ENCODE assay signal across 9 cellular contexts in genomic region chr18:48955528-48956261, GRCh38. TPM values are rescaled to one million over a fixed set of nuclear protein-coding genes. Genes with fewer than 3 reads are reported as not detected.
A peak's percentile ranks its signal among the peaks of the same experiment; 100 is the strongest.
DNase-seq lines count a peak whose midpoint lies in the region; ATAC-seq, FAIRE-seq and TF ChIP-seq lines count a peak whose summit lies in the region.
"Had no signal": no experiment of that assay in that cellular context is flagged by ENCODE, and none has a peak within 500 bp of the region (broad histone marks: within the 10 kb centered on the region; RNA-seq: fewer than 3 reads in every experiment).

No MANE protein-coding gene starts in this region.

- intact Hi-C loops in K562 (cut with micrococcal nuclease): no loop called here
- intact Hi-C loops in left lung (cut with DNase I): no loop called here
- intact Hi-C loops in tibial artery (cut with DNase I; ENCODE audit: low total_unique reads): no loop called here

- in situ Hi-C loops in K562 (cut with MboI): no loop called here

- no peak overlapping the region for H3K27ac ChIP-seq in K562 (ENCODE audit: extremely low read depth, low read depth, low read length)
- peak overlapping the region; percentile 60 to 83 for H3K27ac ChIP-seq in left lung
- peak overlapping the region; percentile 88 to 99 for H3K27ac ChIP-seq in tibial artery
- H3K27ac ChIP-seq: 22Rv1 had no signal

- H3K4me1 ChIP-seq in K562 (replicated peaks in 1 of 2; ENCODE audit: control insufficient read depth in 2 of 2, insufficient read depth in 2 of 2, low read length in 2 of 2) (peaks cover 20 to 24% of the 10 kb centered on the region in 2 experiments; a peak in 4 of 5 replicates), left lung (peaks cover 19 to 42% of the 10 kb centered on the region in 2 donors), tibial artery (peaks cover 0 to 61% (median 47%) of the 10 kb centered on the region in 4 donors)

- no peak overlapping the region for H3K4me2 ChIP-seq in K562 (ENCODE audit: insufficient read depth, low read length)

- H3K9ac ChIP-seq in K562 (ENCODE audit: insufficient read depth in 1 of 2, low read depth in 2 of 2, low read length in 2 of 2): no peak overlapping the region

- no peak for FAIRE-seq in K562 (lab: Jason Lieb, UNC)

- H3K79me2 ChIP-seq in K562 (ENCODE audit: control insufficient read depth, insufficient read depth, low read length): no peaks in the 10 kb centered on the region; the same call in 2 of the 3 replicates

- CTCF ChIA-PET in K562 (lab: Yijun Ruan, JAX; ENCODE audit: low intra/inter-chr PET ratio): no interaction called here

- POLR2A ChIA-PET in K562 (lab: Yijun Ruan, JAX): no interaction called here

- H3K27me3 ChIP-seq in K562 (ENCODE audit: control insufficient read depth in 2 of 2, insufficient read depth in 2 of 2, low read length in 2 of 2) (no peaks in the 10 kb centered on the region; a peak in 1 of 5 replicates), left lung (no peaks in the 10 kb centered on the region), tibial artery (no peaks in the 10 kb centered on the region)

- no peak for TF ChIP-seq RAD21 in K562 (CRISPR knock-in tag; conservative IDR thresholded peaks at IDR 0.05 in 1 of 2, IDR thresholded peaks at IDR 0.05 in 1 of 2)

- no peaks in the 10 kb centered on the region for H3K9me1 ChIP-seq in K562 (ENCODE audit: control insufficient read depth, insufficient read depth, low read length)

- H3K36me3 ChIP-seq in K562 (ENCODE audit: control insufficient read depth, insufficient read depth, low read length): no peaks in the 10 kb centered on the region
- H3K36me3 ChIP-seq in left lung: no peaks in the 10 kb centered on the region
- no peaks in the 10 kb centered on the region for H3K36me3 ChIP-seq in tibial artery

- no peaks in the 10 kb centered on the region for H4K20me1 ChIP-seq in K562 (replicated peaks; ENCODE audit: control insufficient read depth, insufficient read depth, low read length)

- no peak for TF ChIP-seq POLR2A in K562 (conservative IDR thresholded peaks at IDR 0.05)

- WGBS in K562 (ENCODE audit: insufficient coverage, low coverage, missing lambda C conversion rate): 9% methylated on average over 8 of the region's 9 CpGs

- BruUV-seq in K562 (replicated peaks; lab: Mats Ljungman, UMichigan): no TSS peak

- DNase-seq in DMS153 treated with DMSO at 0.1 percent for 48 hours (lab: John Stamatoyannopoulos, UW; ENCODE audit: unreplicated experiment): peak; percentile 28
- DNase-seq in DMS153 (lab: John Stamatoyannopoulos, UW): no peak
- peak in 1 of 4 experiments; percentile 32 for DNase-seq in K562 (ENCODE audit: extremely low read depth in 1 of 4, low spot score in 3 of 4)
- no peak for DNase-seq in left lung
- DNase-seq in tibial artery: peak; percentile 89 to 94
- DNase-seq in GM10266 (ENCODE audit: extremely low spot score): no peak
- DNase-seq in NCI-H2081 treated with DMSO at 0.1 percent for 48 hours (lab: John Stamatoyannopoulos, UW): no peak

- peak overlapping the region; percentile 51; the same call in 1 of the 2 replicates for H2AFZ ChIP-seq in K562 (ENCODE audit: low read depth, low read length)

- peak; percentile 11; the same call in 2 of the 3 replicates for ATAC-seq in K562
- peak; percentile 19 for ATAC-seq in left lung
- ATAC-seq in HG03469 (IDR thresholded peaks at IDR 0.05; ENCODE audit: unreplicated experiment): no peak

- H3K9me3 ChIP-seq in K562 (replicated peaks; ENCODE audit: control insufficient read depth, insufficient read depth, low read depth, low read length): no peaks in the 10 kb centered on the region
- H3K9me3 ChIP-seq in left lung: no peaks in the 10 kb centered on the region
- H3K9me3 ChIP-seq in tibial artery: no peaks in the 10 kb centered on the region

- no peak for TF ChIP-seq EP300 in K562 (IDR thresholded peaks at IDR 0.05; ENCODE audit: low read length)

- H3K4me3 ChIP-seq in K562 (no peak overlapping the region), left lung (no peak overlapping the region), tibial artery (peak overlapping the region in 1 of 2 donors; percentile 5)

- TF ChIP-seq CTCF in K562 (IDR thresholded peaks at IDR 0.05 in 2 of 3, conservative IDR thresholded peaks at IDR 0.05 in 1 of 3; ENCODE audit: insufficient read depth in 2 of 3, low read depth in 1 of 3, low read length in 3 of 3): no peak
- TF ChIP-seq CTCF in left lung (IDR thresholded peaks at IDR 0.05): no peak
- no peak for TF ChIP-seq CTCF in tibial artery (IDR thresholded peaks at IDR 0.05)
- no peak for TF ChIP-seq CTCF in GM10266 (IDR thresholded peaks at IDR 0.05; ENCODE audit: control insufficient read depth, insufficient read depth, low read depth, missing control alignments)

TF ChIP-seq in K562, 482 proteins besides CTCF, POLR2A, EP300 and RAD21 (continues in another document):
- TF ChIP-seq ARID3B (CRISPR knock-in tag; IDR thresholded peaks at IDR 0.05; ENCODE audit: borderline replicate concordance) (no peak), RB1 (IDR thresholded peaks at IDR 0.05; ENCODE audit: low read depth) (no peak), TEAD4 (IDR thresholded peaks at IDR 0.05; ENCODE audit: low read length) (0 out of 2 replicates have a peak, but pooled peaks have one; percentile 8), TEAD4 (CRISPR knock-in tag; IDR thresholded peaks at IDR 0.05; ENCODE audit: borderline replicate concordance) (no peak), MLLT1 (IDR thresholded peaks at IDR 0.05) (0 out of 4 replicates have a peak, but pooled peaks of 1 of the 2 experiments have one; percentile 18), BRF1 (IDR thresholded peaks at IDR 0.05; ENCODE audit: borderline replicate concordance, extremely low read depth, insufficient read length) (no peak), MEF2D (tag; conservative IDR thresholded peaks at IDR 0.05; ENCODE audit: low read depth) (peak; percentile 95), ZBTB17 (CRISPR knock-in tag; IDR thresholded peaks at IDR 0.05) (peak; percentile 91), CREM (IDR thresholded peaks at IDR 0.05; ENCODE audit: low read depth) (0 out of 2 replicates have a peak, but pooled peaks have one; percentile 4), HNRNPH1 (optimal IDR thresholded peaks at IDR 0.05; ENCODE audit: low read depth, low read length) (no peak), MED1 (CRISPR knock-in tag; IDR thresholded peaks at IDR 0.05; ENCODE audit: borderline replicate concordance) (no peak), CBFA2T3 (IDR thresholded peaks at IDR 0.05) (peak; percentile 5; the same call in 1 of the 2 replicates), GABPB1 (CRISPR knock-in tag; IDR thresholded peaks at IDR 0.05) (peak; percentile 77; the same call in 1 of the 2 replicates), TBL1XR1 (IDR thresholded peaks at IDR 0.05; ENCODE audit: low read length in 2 of 2) (0 out of 4 replicates have a peak, but pooled peaks of 1 of the 2 experiments have one; percentile 18), NR2C2 (CRISPR knock-in tag; IDR thresholded peaks at IDR 0.05) (no peak), NR2C2 (tag; IDR thresholded peaks at IDR 0.05) (peak; percentile 52; the same call in 1 of the 2 replicates), SPI1 (IDR thresholded peaks at IDR 0.05; ENCODE audit: borderline replicate concordance, low read depth, low read length) (peak; percentile 76), NEUROD1 (IDR thresholded peaks at IDR 0.05; ENCODE audit: borderline replicate concordance, low read depth, low read length, partially characterized antibody) (peak; percentile 50)

RNA-seq across cellular contexts. Expression of gene SMAD7, which starts 4.9 kb away (rescaled TPM):
- total RNA-seq in K562 (2011; cell fraction: chromatin; rRNA removed; ENCODE audit: low replicate concordance): 2.6 and 6.2 TPM in 2 replicates
- 3.9 and 7.0 TPM in 2 replicates for total RNA-seq in K562 (2011; cell fraction: nucleolus; rRNA removed)
- 3.3 and 4.1 TPM in 2 replicates for total RNA-seq in K562 (2011; cell fraction: nucleoplasm; rRNA removed)
- total RNA-seq in K562 (2014; rRNA removed): 2.9 and 3.0 TPM in 2 replicates
- total RNA-seq in K562 (2014; rRNA removed; fragmentation: Illumina TruSeq; extraction: Trizol): 1.1 and 1.3 TPM in 2 replicates
- 0.90 and 0.94 TPM in 2 replicates for total RNA-seq in K562 (2015; rRNA removed; fragmentation: Illumina TruSeq; extraction: Trizol)
- 2.1 and 2.5 TPM in 2 replicates for total RNA-seq in K562 (2021)
- polyA plus RNA-seq in K562 (2011; rRNA removed): 1.8 TPM in 2 replicates
- 3.3 and 3.7 TPM in 2 replicates for polyA plus RNA-seq in K562 (2011; cell fraction: cytosol; rRNA removed)
- polyA plus RNA-seq in K562 (2011; cell fraction: nucleus; rRNA removed): 4.6 and 5.7 TPM in 2 replicates
- polyA plus RNA-seq in K562 (2012): 1.7 and 4.1 TPM in 2 replicates
- polyA plus RNA-seq in K562 (2014; fragmentation: Illumina TruSeq; extraction: Trizol): 1.4 and 1.6 TPM in 2 replicates
- under 1 TPM; 0.13 to 0.23 TPM for polyA plus RNA-seq in K562 (2014; fragmentation: Nextera tagmentation; extraction: Ambion mirVana)
- 1.8 and 2.9 TPM in 2 replicates for polyA plus RNA-seq in K562 (2014; rRNA removed)
- 3.4 and 3.7 TPM in 2 replicates for polyA minus RNA-seq in K562 (2011; rRNA and poly(A)+ RNA removed)
- polyA minus RNA-seq in K562 (2011; cell fraction: cytosol; rRNA and poly(A)+ RNA removed): 2.0 and 4.6 TPM in 2 replicates
- polyA minus RNA-seq in K562 (2011; cell fraction: nucleus; rRNA and poly(A)+ RNA removed): 3.8 and 4.7 TPM in 2 replicates
- 10 to 100 TPM; 43.3 to 46.3 TPM for total RNA-seq in left lung

Comparison
In these comparisons a context has a peak if more than half of its experiments do, and no peak if none do; other contexts are left out.
1. DNase-seq: peak in DMS153 treated with DMSO at 0.1 percent for 48 hours (single experiment) and tibial artery (2 of 2); none in DMS153 (single experiment), left lung (0 of 2), GM10266 (single experiment) and NCI-H2081 treated with DMSO at 0.1 percent for 48 hours (single experiment).
2. RNA of gene SMAD7, which starts 4.9 kb away (total RNA-seq): 43.3 to 46.3 TPM in left lung; 0.90 to 7.0 TPM in K562; every median in the first group is over 4 times any median in the second.